In the genomic region with DNA sequence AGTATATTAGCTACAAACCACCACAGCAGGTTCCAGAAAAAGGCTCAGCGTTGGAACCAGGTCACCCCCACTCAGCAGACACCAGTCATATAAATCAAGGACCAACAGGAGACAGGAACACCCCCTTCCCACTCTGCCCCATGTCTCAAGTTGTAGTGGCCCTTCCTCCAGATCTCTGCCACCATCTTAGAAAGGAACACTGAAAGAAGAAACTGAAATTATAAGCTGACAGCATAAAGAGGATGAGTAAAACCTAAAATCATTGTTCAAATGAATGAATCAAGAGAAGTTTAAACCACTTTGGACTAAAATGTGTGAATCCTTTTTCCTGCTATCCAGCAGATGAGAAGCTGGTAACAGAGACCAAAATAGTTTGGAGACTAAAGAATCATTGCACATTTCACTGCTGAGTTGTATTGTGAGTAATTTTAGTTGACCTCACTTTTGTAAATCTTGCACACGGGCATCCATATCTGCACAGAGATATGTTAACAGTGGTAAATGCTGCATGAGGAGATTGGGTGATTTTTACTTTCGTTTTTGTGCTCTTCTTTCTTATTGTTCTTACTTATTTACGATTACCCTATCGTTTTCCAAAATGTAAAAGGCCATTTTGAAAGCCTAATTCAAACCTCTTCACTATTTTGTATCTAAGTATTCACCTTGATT, we compare ENCODE assay signal across 23 cellular contexts. TPM values are rescaled to one million over a fixed set of nuclear protein-coding genes. Genes with fewer than 3 reads are reported as not detected.
DNase-seq lines count a peak whose midpoint lies in the region; ATAC-seq and TF ChIP-seq lines count a peak whose summit lies in the region.
"Had no signal": no experiment of that assay in that cellular context is flagged by ENCODE, and none has a peak within 500 bp of the region (broad histone marks: within the 10 kb centered on the region; RNA-seq: fewer than 3 reads in every experiment).

No MANE protein-coding gene starts in this region.

- H3K23ac ChIP-seq in IMR-90 (ENCODE audit: low read depth, low read length) = no peak overlapping the region

- H3K4me3 ChIP-seq in IMR-90 (ENCODE audit: insufficient read depth, low read depth, low read length) = no peak overlapping the region
- H3K4me3 ChIP-seq: hepatocyte had no signal

- no peak overlapping the region for H3K4me3 Mint-ChIP-seq in activated naive CD4-positive, alpha-beta T cell treated with anti-CD3 and anti-CD28 coated beads, Interleukin-2, amount 10 ng/mL, durations not matched to agents 7 days and 5 days
- H3K4me3 Mint-ChIP-seq in activated naive CD4-positive, alpha-beta T cell treated with anti-CD3 and anti-CD28 coated beads for 36 hours = no peak overlapping the region
- H3K4me3 Mint-ChIP-seq in activated T-helper 17 cell treated with anti-CD3 and anti-CD28 coated beads, Interleukin-2, amount 50 U/mL, for 72 hours = peak overlapping the region; percentile 48
- peak overlapping the region; percentile 85 for H3K4me3 Mint-ChIP-seq in natural killer cell treated with Interleukin-12 subunit alpha and Interleukin-12 subunit beta and Interleukin-15 and Interleukin-18, amount 100 ng/mL, for 72 hours

- H4K8ac ChIP-seq in IMR-90 (ENCODE audit: low read depth in 2 of 2, low read length in 2 of 2) = no peak overlapping the region

- intact Hi-C loops in activated naive CD4-positive, alpha-beta T cell treated with anti-CD3 and anti-CD28 coated beads for 36 hours (cut with micrococcal nuclease) = no loop called here
- intact Hi-C loops in IMR-90 (cut with micrococcal nuclease) = no loop called here

- H4K20me1 ChIP-seq in IMR-90 (ENCODE audit: insufficient read depth, low read length) = no peaks in the 10 kb centered on the region

- H3K4ac ChIP-seq in IMR-90 (ENCODE audit: low read depth, low read length) = no peak overlapping the region

- H3K79me1 ChIP-seq in IMR-90 (ENCODE audit: low read depth in 1 of 2, low read length in 2 of 2) = no peaks in the 10 kb centered on the region

- H3K9me1 ChIP-seq in IMR-90 (ENCODE audit: insufficient read depth, low read length) = no peaks in the 10 kb centered on the region

- peaks cover 18% of the 10 kb centered on the region for H3K4me1 Mint-ChIP-seq in activated naive CD4-positive, alpha-beta T cell treated with anti-CD3 and anti-CD28 coated beads, Interleukin-2, amount 10 ng/mL, durations not matched to agents 7 days and 5 days
- H3K4me1 Mint-ChIP-seq in activated naive CD4-positive, alpha-beta T cell treated with anti-CD3 and anti-CD28 coated beads for 36 hours (ENCODE audit: low read depth) = peaks cover 10% of the 10 kb centered on the region
- H3K4me1 Mint-ChIP-seq in activated T-helper 17 cell treated with anti-CD3 and anti-CD28 coated beads, Interleukin-2, amount 50 U/mL, for 72 hours = peaks cover 11% of the 10 kb centered on the region
- peaks cover 68 to 85% of the 10 kb centered on the region in 2 donors for H3K4me1 Mint-ChIP-seq in natural killer cell treated with Interleukin-12 subunit alpha and Interleukin-12 subunit beta and Interleukin-15 and Interleukin-18, amount 100 ng/mL, for 72 hours (ENCODE audit: low read depth in 2 of 2)

- H3K9me3 Mint-ChIP-seq in activated naive CD4-positive, alpha-beta T cell treated with anti-CD3 and anti-CD28 coated beads, Interleukin-2, amount 10 ng/mL, durations not matched to agents 7 days and 5 days = peaks cover 10% of the 10 kb centered on the region
- peaks cover 9% of the 10 kb centered on the region for H3K9me3 Mint-ChIP-seq in activated naive CD4-positive, alpha-beta T cell treated with anti-CD3 and anti-CD28 coated beads for 36 hours
- H3K9me3 Mint-ChIP-seq in activated T-helper 17 cell treated with anti-CD3 and anti-CD28 coated beads, Interleukin-2, amount 50 U/mL, for 72 hours = peaks cover 4% of the 10 kb centered on the region
- peaks cover 7% of the 10 kb centered on the region for H3K9me3 Mint-ChIP-seq in natural killer cell treated with Interleukin-12 subunit alpha and Interleukin-12 subunit beta and Interleukin-15 and Interleukin-18, amount 100 ng/mL, for 72 hours

- H3K27me3 ChIP-seq in IMR-90 (ENCODE audit: control insufficient read depth, insufficient read depth, low read length) = peaks cover 9% of the 10 kb centered on the region
- H3K27me3 ChIP-seq: hepatocyte had no signal

- no peak for TF ChIP-seq POLR2A in IMR-90 (IDR thresholded peaks at IDR 0.05; ENCODE audit: low read depth, low read length)

- BruUV-seq in IMR-90 (replicated peaks; lab: Mats Ljungman, UMichigan) = no TSS peak

- no peak overlapping the region for H3K56ac ChIP-seq in IMR-90 (ENCODE audit: extremely low read depth, insufficient read depth, low read length)

- H3K36me3 Mint-ChIP-seq in activated naive CD4-positive, alpha-beta T cell treated with anti-CD3 and anti-CD28 coated beads, Interleukin-2, amount 10 ng/mL, durations not matched to agents 7 days and 5 days = peaks cover 15% of the 10 kb centered on the region
- H3K36me3 Mint-ChIP-seq in activated naive CD4-positive, alpha-beta T cell treated with anti-CD3 and anti-CD28 coated beads for 36 hours (ENCODE audit: low read depth) = peaks cover 6% of the 10 kb centered on the region
- H3K36me3 Mint-ChIP-seq in activated T-helper 17 cell treated with anti-CD3 and anti-CD28 coated beads, Interleukin-2, amount 50 U/mL, for 72 hours (ENCODE audit: low read depth) = no peaks in the 10 kb centered on the region
- H3K36me3 Mint-ChIP-seq in natural killer cell treated with Interleukin-12 subunit alpha and Interleukin-12 subunit beta and Interleukin-15 and Interleukin-18, amount 100 ng/mL, for 72 hours = peaks cover 17% of the 10 kb centered on the region

- TF ChIP-seq CTCF in IMR-90 (conservative IDR thresholded peaks at IDR 0.05; ENCODE audit: low read depth, low read length) = no peak

- H3K27ac Mint-ChIP-seq in activated naive CD4-positive, alpha-beta T cell treated with anti-CD3 and anti-CD28 coated beads, Interleukin-2, amount 10 ng/mL, durations not matched to agents 7 days and 5 days = peak overlapping the region; percentile 13
- H3K27ac Mint-ChIP-seq in activated naive CD4-positive, alpha-beta T cell treated with anti-CD3 and anti-CD28 coated beads for 36 hours = no peak overlapping the region
- peak overlapping the region; percentile 11 for H3K27ac Mint-ChIP-seq in activated T-helper 17 cell treated with anti-CD3 and anti-CD28 coated beads, Interleukin-2, amount 50 U/mL, for 72 hours
- peak overlapping the region; percentile 80 to 87 for H3K27ac Mint-ChIP-seq in natural killer cell treated with Interleukin-12 subunit alpha and Interleukin-12 subunit beta and Interleukin-15 and Interleukin-18, amount 100 ng/mL, for 72 hours

- POLR2A ChIA-PET in IMR-90 (lab: Charles Lee; ENCODE audit: unreplicated experiment) = no interaction called here

- in situ Hi-C loops in IMR-90 (cut with MboI; ENCODE audit: low sequenced_read_pairs) = no loop called here

- no peak overlapping the region for H2BK120ac ChIP-seq in IMR-90 (ENCODE audit: low read depth, low read length)

- no peaks in the 10 kb centered on the region for H3K4me1 ChIP-seq in IMR-90 (ENCODE audit: control insufficient read depth, insufficient read depth, low read length)
- H3K4me1 ChIP-seq: Caco-2 had no signal

- H2BK20ac ChIP-seq in IMR-90 (ENCODE audit: low read depth, low read length) = no peak overlapping the region

- H4K5ac ChIP-seq in IMR-90 (ENCODE audit: low read depth, low read length) = no peak overlapping the region

- no peak overlapping the region for H2BK5ac ChIP-seq in IMR-90 (ENCODE audit: low read depth, low read length, poor library complexity, severe bottlenecking)

- H2AFZ ChIP-seq in IMR-90 (replicated peaks; ENCODE audit: low read length, poor library complexity) = no peak overlapping the region
- H2AFZ ChIP-seq: hepatocyte had no signal

- H3K27me3 Mint-ChIP-seq in activated naive CD4-positive, alpha-beta T cell treated with anti-CD3 and anti-CD28 coated beads, Interleukin-2, amount 10 ng/mL, durations not matched to agents 7 days and 5 days = peaks cover 10% of the 10 kb centered on the region
- H3K27me3 Mint-ChIP-seq in activated naive CD4-positive, alpha-beta T cell treated with anti-CD3 and anti-CD28 coated beads for 36 hours (ENCODE audit: low read depth) = peaks cover 5% of the 10 kb centered on the region
- H3K27me3 Mint-ChIP-seq in activated T-helper 17 cell treated with anti-CD3 and anti-CD28 coated beads, Interleukin-2, amount 50 U/mL, for 72 hours = no peaks in the 10 kb centered on the region
- no peaks in the 10 kb centered on the region for H3K27me3 Mint-ChIP-seq in natural killer cell treated with Interleukin-12 subunit alpha and Interleukin-12 subunit beta and Interleukin-15 and Interleukin-18, amount 100 ng/mL, for 72 hours

- no peak overlapping the region for H3K27ac ChIP-seq in IMR-90 (ENCODE audit: insufficient read depth, low read length)
- H3K27ac ChIP-seq: hepatocyte had no signal

- H2AK5ac ChIP-seq in IMR-90 (ENCODE audit: low read depth, low read length) = no peak overlapping the region

- DNase-seq in activated naive CD4-positive, alpha-beta T cell treated with anti-CD3 and anti-CD28 coated beads, Interleukin-2, amount 10 ng/mL, durations not matched to agents 7 days and 5 days = no peak
- DNase-seq in activated naive CD4-positive, alpha-beta T cell treated with anti-CD3 and anti-CD28 coated beads for 36 hours = no peak
- DNase-seq in IMR-90 = peak; percentile 4
- no peak for DNase-seq in natural killer cell treated with Interleukin-12 subunit alpha and Interleukin-12 subunit beta and Interleukin-15 and Interleukin-18, amount 100 ng/mL, for 72 hours (ENCODE audit: low spot score)
- DNase-seq in glomerular visceral epithelial cell (ENCODE audit: extremely low spot score) = no peak
- no peak for DNase-seq in SIG-M5 treated with dmso at 0.1 percent for 504 hours (lab: John Stamatoyannopoulos, UW; ENCODE audit: unreplicated experiment)
- DNase-seq: activated CD4-positive, CD25-positive, alpha-beta regulatory T cell; aorta; Caco-2; cerebellar nuclear complex; effector memory CD4-positive, alpha-beta T cell; H7; islet precursor cell; KG1; mammary epithelial cell; naive thymus-derived CD8-positive, alpha-beta T cell; NCI-H1105; NCI-H510A treated with DMSO at 0.1 percent for 48 hours; SHP77; stimulated activated CD4-positive, alpha-beta T cell treated with anti-CD3 and anti-CD28 coated beads, Interleukin-4, amount 100 ng/mL, for 24 hours had no signal

- H3K18ac ChIP-seq in IMR-90 (ENCODE audit: low read depth, low read length) = no peak overlapping the region

- H4K91ac ChIP-seq in IMR-90 (ENCODE audit: insufficient read depth, low read depth, low read length) = no peak overlapping the region

- no peak for TF ChIP-seq RAD21 in IMR-90 (IDR thresholded peaks at IDR 0.05; ENCODE audit: low read length)

- no CpG with 5 or more reads among the region's 5 CpGs for WGBS in IMR-90 (ENCODE audit: extremely low coverage in 2 of 2, insufficient read length in 1 of 2), 2 experiments

- no peaks in the 10 kb centered on the region for H3K36me3 ChIP-seq in IMR-90 (ENCODE audit: control insufficient read depth, insufficient read depth, low read length)

- H2BK15ac ChIP-seq in IMR-90 (ENCODE audit: low read depth, low read length) = no peak overlapping the region

- peak overlapping the region; percentile 66 for H3K4me2 ChIP-seq in IMR-90 (ENCODE audit: low read depth, low read length)
- H3K4me2 ChIP-seq: hepatocyte had no signal

- H3K14ac ChIP-seq in IMR-90 (replicated peaks; ENCODE audit: low read depth, low read length) = no peak overlapping the region

- no peaks in the 10 kb centered on the region for H3K9me3 ChIP-seq in IMR-90 (ENCODE audit: control insufficient read depth, insufficient read depth, low read length)
- H3K9me3 ChIP-seq: Caco-2 had no signal

- no peak overlapping the region for H3K9ac ChIP-seq in IMR-90 (ENCODE audit: low read depth, low read length)

- dilution Hi-C loops in IMR-90 (cut with HindIII; ENCODE audit: low sequenced_read_pairs, unreplicated experiment) = no loop called here

- no peak; the same call in 1 of the 2 replicates for ATAC-seq in IMR-90 (ENCODE audit: low read depth)
- ATAC-seq in activated T-helper 17 cell treated with anti-CD3 and anti-CD28 coated beads, Interleukin-2, amount 50 U/mL, for 72 hours (replicated peaks) = peak; percentile 65
- ATAC-seq in natural killer cell treated with Interleukin-12 subunit alpha and Interleukin-12 subunit beta and Interleukin-15 and Interleukin-18, amount 100 ng/mL, for 72 hours = peak; percentile 77 to 81
- ATAC-seq in GM18519 (IDR thresholded peaks at IDR 0.05; ENCODE audit: low FRiP score, unreplicated experiment) = no peak
- ATAC-seq: naive thymus-derived CD8-positive, alpha-beta T cell had no signal

- CTCF ChIA-PET in activated naive CD4-positive, alpha-beta T cell treated with anti-CD3 and anti-CD28 coated beads, Interleukin-2, amount 10 ng/mL, durations not matched to agents 7 days and 5 days (lab: Charles Lee) = interaction anchor here (1.2 to 1.3 kb wide), 2 partner anchors 106 to 116 kb away, joined by 3 read pairs; no protein-coding TSS in a partner anchor
- CTCF ChIA-PET in activated naive CD4-positive, alpha-beta T cell treated with anti-CD3 and anti-CD28 coated beads for 36 hours (lab: Charles Lee) = no interaction called here
- CTCF ChIA-PET in IMR-90 (lab: Yijun Ruan, JAX) = no interaction called here

- no peak overlapping the region for H2AK9ac ChIP-seq in IMR-90 (replicated peaks; ENCODE audit: low read depth, low read length, poor library complexity)

RNA-seq across cellular contexts. Expression of gene CCR3, which starts 19.8 kb away (rescaled TPM):
- not detected for total RNA-seq in activated naive CD4-positive, alpha-beta T cell treated with anti-CD3 and anti-CD28 coated beads for 36 hours
- not detected in 2 replicates for total RNA-seq in IMR-90 (2012; rRNA removed)
- not detected in 2 replicates for polyA plus RNA-seq in IMR-90 (2012; rRNA removed)
- polyA plus RNA-seq in IMR-90 (2012; cell fraction: cytosol; rRNA removed) = not detected in 2 replicates
- not detected in 2 replicates for polyA plus RNA-seq in IMR-90 (2012; cell fraction: nucleus; rRNA removed; ENCODE audit: low replicate concordance)
- total RNA-seq in activated T-helper 17 cell treated with anti-CD3 and anti-CD28 coated beads, Interleukin-2, amount 50 U/mL, for 72 hours = not detected
- total RNA-seq in natural killer cell treated with Interleukin-12 subunit alpha and Interleukin-12 subunit beta and Interleukin-15 and Interleukin-18, amount 100 ng/mL, for 72 hours = 1 to 10 TPM in 1 of 2 donors, under 1 TPM in 1; 0.55 to 4.3 TPM
- total RNA-seq: H7; hepatocyte; naive thymus-derived CD8-positive, alpha-beta T cell had no signal
- polyA plus RNA-seq: aorta; mammary epithelial cell; naive thymus-derived CD8-positive, alpha-beta T cell had no signal

RNA-seq across cellular contexts. Expression of gene CCR1, which starts 53.9 kb away (rescaled TPM):
- total RNA-seq in activated naive CD4-positive, alpha-beta T cell treated with anti-CD3 and anti-CD28 coated beads for 36 hours = not detected
- total RNA-seq in IMR-90 (2012; rRNA removed) = not detected in 2 replicates
- not detected in 2 replicates for polyA plus RNA-seq in IMR-90 (2012; rRNA removed)
- polyA plus RNA-seq in IMR-90 (2012; cell fraction: cytosol; rRNA removed) = not detected in 2 replicates
- polyA plus RNA-seq in IMR-90 (2012; cell fraction: nucleus; rRNA removed; ENCODE audit: low replicate concordance) = not detected in 2 replicates
- 1 to 10 TPM in 1 of 2 donors, under 1 TPM in 1; 0.66 to 1.8 TPM for total RNA-seq in activated T-helper 17 cell treated with anti-CD3 and anti-CD28 coated beads, Interleukin-2, amount 50 U/mL, for 72 hours
- total RNA-seq in natural killer cell treated with Interleukin-12 subunit alpha and Interleukin-12 subunit beta and Interleukin-15 and Interleukin-18, amount 100 ng/mL, for 72 hours = 10 to 100 TPM; 52.2 to 92.2 TPM
- total RNA-seq: H7, mammary epithelial cell had no signal

Comparison
In these comparisons a context has a peak if more than half of its experiments do, and no peak if none do; other contexts are left out.
1. H3K4me3 Mint-ChIP-seq: peak in activated T-helper 17 cell treated with anti-CD3 and anti-CD28 coated beads, Interleukin-2, amount 50 U/mL, for 72 hours (single experiment) and natural killer cell treated with Interleukin-12 subunit alpha and Interleukin-12 subunit beta and Interleukin-15 and Interleukin-18, amount 100 ng/mL, for 72 hours (single experiment); none in activated naive CD4-positive, alpha-beta T cell treated with anti-CD3 and anti-CD28 coated beads, Interleukin-2, amount 10 ng/mL, durations not matched to agents 7 days and 5 days (single experiment) and activated naive CD4-positive, alpha-beta T cell treated with anti-CD3 and anti-CD28 coated beads for 36 hours (single experiment).
2. ATAC-seq: peak in activated T-helper 17 cell treated with anti-CD3 and anti-CD28 coated beads, Interleukin-2, amount 50 U/mL, for 72 hours (single experiment) and natural killer cell treated with Interleukin-12 subunit alpha and Interleukin-12 subunit beta and Interleukin-15 and Interleukin-18, amount 100 ng/mL, for 72 hours (2 of 2); none in IMR-90 (single experiment) and GM18519 (single experiment).
3. RNA of gene CCR1, which starts 53.9 kb away (total RNA-seq): 52.2 to 92.2 TPM in natural killer cell treated with Interleukin-12 subunit alpha and Interleukin-12 subunit beta and Interleukin-15 and Interleukin-18, amount 100 ng/mL, for 72 hours; 0.66 to 1.8 TPM in activated T-helper 17 cell treated with anti-CD3 and anti-CD28 coated beads, Interleukin-2, amount 50 U/mL, for 72 hours, not detected in activated naive CD4-positive, alpha-beta T cell treated with anti-CD3 and anti-CD28 coated beads for 36 hours and not detected in IMR-90; every median in the first group is over 10 times any median in the second.